8 cellular contexts compared by ENCODE assay signal in the genomic region with DNA sequence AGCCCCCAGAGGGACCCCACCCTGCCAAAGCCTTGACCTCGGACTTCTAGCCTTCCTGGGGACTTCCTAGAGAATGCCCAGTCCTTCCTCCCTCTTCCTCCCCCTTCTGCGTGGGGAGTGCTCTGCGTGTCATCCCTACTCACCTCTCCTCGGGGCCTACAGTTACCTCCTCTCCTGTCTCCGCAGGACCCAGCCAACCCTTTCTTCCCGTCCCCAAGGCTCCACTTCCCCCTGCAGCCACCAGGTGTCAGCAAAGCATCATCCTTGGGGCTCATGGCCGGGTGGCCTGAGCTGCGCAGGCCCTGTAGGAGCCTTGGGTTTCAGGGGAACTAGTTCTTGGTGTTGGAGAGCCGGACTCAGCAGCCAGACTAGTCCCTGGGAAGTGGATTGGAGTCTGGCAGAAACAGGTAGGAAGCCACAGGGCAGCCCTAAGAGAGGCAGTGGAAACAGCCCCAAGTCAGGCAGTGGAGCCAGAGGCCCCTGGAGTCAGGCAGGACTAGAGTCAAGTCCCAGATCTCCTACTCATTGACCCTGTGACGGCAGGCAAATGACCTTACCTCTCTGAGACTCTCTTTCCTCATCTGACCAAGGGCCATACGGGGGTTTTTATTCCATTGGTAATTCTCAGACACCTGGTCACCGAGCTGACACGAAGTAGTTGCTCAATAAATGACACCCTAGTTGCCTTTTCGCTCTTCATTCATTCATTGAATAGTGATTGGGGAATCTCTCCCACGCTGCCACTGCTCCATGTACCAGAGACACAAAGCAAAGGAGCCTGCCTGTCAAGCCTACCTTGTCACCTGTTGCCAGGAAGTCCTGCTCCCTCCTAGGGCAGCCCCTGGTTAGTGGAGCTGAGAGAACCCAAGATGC.
DNase-seq lines count a peak whose midpoint lies in the region; ATAC-seq and TF ChIP-seq lines count a peak whose summit lies in the region.
"Not testable (repeated sequence)": the region's sequence is repeated elsewhere in the genome, so short reads cannot be mapped to it uniquely, and the experiment has no call there.

No MANE protein-coding gene starts in this region.

- not testable (repeated sequence) for H3K9me3 ChIP-seq in heart left ventricle; trophoblast cell (ENCODE audit: insufficient read depth, low read depth, low read length); suprapubic skin

- intact Hi-C loops in heart left ventricle (cut with DNase I): loop anchor here (1.0 to 5.0 kb wide), 11 partner anchors 238 to 315 kb away; no protein-coding TSS in a partner anchor

- not testable (repeated sequence) for H3K18ac ChIP-seq in trophoblast cell (ENCODE audit: low read length)

- DNase-seq in GDM1 (lab: John Stamatoyannopoulos, UW): peak; percentile 40
- DNase-seq in NCI-H2227 (lab: John Stamatoyannopoulos, UW; ENCODE audit: unreplicated experiment): peak; percentile 83
- DNase-seq in UCSD-AML1 (lab: John Stamatoyannopoulos, UW; ENCODE audit: unreplicated experiment): peak; percentile 77
- peak in 56 of 58 donors; percentile 13 to 87 (median 62) for DNase-seq in anterior cingulate cortex (lab: John Stamatoyannopoulos, UW)
- DNase-seq in heart left ventricle: peak; percentile 67 to 90 (median 77)
- peak; percentile 75 to 94 for DNase-seq in trophoblast cell
- DNase-seq in suprapubic skin (ENCODE audit: low spot score in 2 of 2): peak; percentile 80 to 86

- H2BK5ac ChIP-seq in trophoblast cell (ENCODE audit: low read depth, low read length, poor library complexity): not testable (repeated sequence)

- H2BK120ac ChIP-seq in trophoblast cell (ENCODE audit: insufficient read depth, low read length, poor library complexity): not testable (repeated sequence)

- not testable (repeated sequence) for H4K8ac ChIP-seq in trophoblast cell (ENCODE audit: low read depth, low read length)

- not testable (repeated sequence) for H4K12ac ChIP-seq in trophoblast cell (ENCODE audit: low read depth, low read length)

- ATAC-seq in HG03045 (IDR thresholded peaks at IDR 0.05; ENCODE audit: unreplicated experiment) (peak; percentile 56), heart left ventricle (peak; percentile 85 to 96 (median 94))

- not testable (repeated sequence) for H3K4me3 ChIP-seq in heart left ventricle; trophoblast cell (ENCODE audit: low read depth, low read length); suprapubic skin

- not testable (repeated sequence) for H3K9ac ChIP-seq in trophoblast cell (ENCODE audit: low read length)

- H3K27me3 ChIP-seq in heart left ventricle; trophoblast cell (ENCODE audit: insufficient read depth, low read length); suprapubic skin: not testable (repeated sequence)

- H4K91ac ChIP-seq in trophoblast cell (ENCODE audit: low read depth, low read length): not testable (repeated sequence)

- WGBS in heart left ventricle, 4 donors: 36 to 51% (median 44%) methylated on average over 14 to 15 of the region's 15 CpGs
- WGBS in trophoblast cell (ENCODE audit: extremely low coverage, insufficient coverage, insufficient read length): no CpG with 5 or more reads among the region's 15 CpGs
- WGBS in suprapubic skin: 42% methylated on average over 13 of the region's 15 CpGs

- not testable (repeated sequence) for H3K79me2 ChIP-seq in trophoblast cell (ENCODE audit: control insufficient read depth, insufficient read depth, low read length, poor library complexity)

- not testable (repeated sequence) for TF ChIP-seq POLR2A in heart left ventricle (IDR thresholded peaks at IDR 0.05); suprapubic skin (IDR thresholded peaks at IDR 0.05)

- H2AFZ ChIP-seq in trophoblast cell (ENCODE audit: insufficient read depth, low read length, poor library complexity): not testable (repeated sequence)

- H2AK5ac ChIP-seq in trophoblast cell (ENCODE audit: low read length): not testable (repeated sequence)

- H3K23ac ChIP-seq in trophoblast cell (ENCODE audit: low read length): not testable (repeated sequence)

- not testable (repeated sequence) for H3K79me1 ChIP-seq in trophoblast cell (ENCODE audit: low read length)

- not testable (repeated sequence) for H3K14ac ChIP-seq in trophoblast cell (ENCODE audit: low read length)

- not testable (repeated sequence) for H3K4ac ChIP-seq in trophoblast cell (ENCODE audit: low read depth, low read length)

- H2BK12ac ChIP-seq in trophoblast cell (ENCODE audit: low read length): not testable (repeated sequence)

- not testable (repeated sequence) for H3K4me1 ChIP-seq in heart left ventricle; trophoblast cell (ENCODE audit: control insufficient read depth in 1 of 2, insufficient read depth in 2 of 2, low read length in 2 of 2); suprapubic skin

- not testable (repeated sequence) for TF ChIP-seq EP300 in suprapubic skin (IDR thresholded peaks at IDR 0.05)

- TF ChIP-seq CTCF in heart left ventricle (IDR thresholded peaks at IDR 0.05): peak; percentile 88 to 99 (median 98)
- TF ChIP-seq CTCF in suprapubic skin (IDR thresholded peaks at IDR 0.05): peak; percentile 96

- H3K27ac ChIP-seq in heart left ventricle; trophoblast cell (ENCODE audit: low read depth, low read length); suprapubic skin: not testable (repeated sequence)

- not testable (repeated sequence) for H3K4me2 ChIP-seq in trophoblast cell (ENCODE audit: low read length)

- H3K36me3 ChIP-seq in heart left ventricle (peaks cover 0 to 50% (median 34%) of the 10 kb centered on the region in 9 donors), trophoblast cell (ENCODE audit: control insufficient read depth in 1 of 2, insufficient read depth in 2 of 2, low read length in 2 of 2) (peaks cover 32 to 33% of the 10 kb centered on the region in 2 experiments), suprapubic skin (peaks cover 42% of the 10 kb centered on the region)
